ENCODE assay signal across 8 cellular contexts in the genomic region with DNA sequence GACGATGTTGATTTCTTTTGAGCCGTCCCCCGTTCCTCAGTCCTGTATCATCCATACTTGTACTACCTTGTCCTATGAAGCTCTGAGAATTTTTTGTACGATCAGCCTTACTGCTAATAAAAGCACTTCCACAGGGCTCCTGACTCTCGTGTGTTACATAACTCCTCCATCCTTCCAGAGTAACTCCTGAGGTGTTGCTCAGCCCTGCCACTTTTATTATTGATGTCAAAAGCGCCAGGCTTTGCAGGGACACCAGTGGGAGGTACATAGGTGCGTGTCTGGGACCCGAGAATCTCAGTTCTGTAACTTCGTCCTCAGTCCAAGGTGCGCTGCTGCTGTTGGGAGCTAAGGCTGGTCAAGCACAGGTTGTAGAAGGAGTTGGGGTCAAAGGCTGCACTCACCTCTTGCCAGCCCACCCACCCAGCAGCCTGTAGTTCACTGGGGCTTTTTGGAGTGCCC. TPM values are rescaled to one million over a fixed set of nuclear protein-coding genes. Genes with fewer than 3 reads are reported as not detected.
A peak's percentile ranks its signal among the peaks of the same experiment; 100 is the strongest.
DNase-seq lines count a peak whose midpoint lies in the region; TF ChIP-seq lines count a peak whose summit lies in the region.

No MANE protein-coding gene starts in this region.

- no peaks in the 10 kb centered on the region for H3K9me2 ChIP-seq in PC-9 (ENCODE audit: insufficient read depth)

- H3K9me3 ChIP-seq in PC-9 (ENCODE audit: insufficient read depth, low read depth), result no peaks in the 10 kb centered on the region
- H3K9me3 ChIP-seq in parathyroid adenoma (ENCODE audit: control insufficient read depth, low read length), result no peaks in the 10 kb centered on the region

- DNase-seq in PC-9, result no peak
- no peak for DNase-seq in epithelial cell of prostate (ENCODE audit: low read depth, low spot score)
- DNase-seq in amniotic stem cell (lab: John Stamatoyannopoulos, UW), result no peak
- DNase-seq in SHP77 (lab: John Stamatoyannopoulos, UW), result no peak
- no peak for DNase-seq in ureter (ENCODE audit: low spot score)
- no peak for DNase-seq in SIG-M5 (lab: John Stamatoyannopoulos, UW)

- intact Hi-C loops in PC-9 (cut with micrococcal nuclease; ENCODE audit: unreplicated experiment), result loop anchor here (2.0 kb wide), 1 partner anchor 184 kb away; no protein-coding TSS in a partner anchor

- H2AFZ ChIP-seq in PC-9, result no peak overlapping the region
- no peak overlapping the region for H2AFZ ChIP-seq in parathyroid adenoma

- H3K27me3 ChIP-seq in PC-9 (ENCODE audit: insufficient read depth, low read depth) (no peaks in the 10 kb centered on the region), parathyroid adenoma (ENCODE audit: control insufficient read depth, insufficient read depth, low read length) (no peaks in the 10 kb centered on the region)

- H3F3A ChIP-seq in PC-9 (ENCODE audit: insufficient read depth, low read depth), result peaks cover 59% of the 10 kb centered on the region

- H3K4me1 ChIP-seq in PC-9 (replicated peaks; ENCODE audit: insufficient read depth) (peaks cover 26% of the 10 kb centered on the region), parathyroid adenoma (peaks cover 26% of the 10 kb centered on the region)

- TF ChIP-seq CTCF in PC-9 (conservative IDR thresholded peaks at IDR 0.05) (no peak), parathyroid adenoma (IDR thresholded peaks at IDR 0.05) (no peak)

- BruUV-seq in PC-9 (replicated peaks; lab: Mats Ljungman, UMichigan), result no TSS peak

- peak overlapping the region; percentile 82 for H3K4me3 ChIP-seq in GM08714 (ENCODE audit: low read length)
- peak overlapping the region; percentile 89 for H3K4me3 ChIP-seq in PC-9
- H3K4me3 ChIP-seq in parathyroid adenoma (ENCODE audit: low read depth, low read length), result peak overlapping the region; percentile 71

- no peak overlapping the region for H3K9ac ChIP-seq in parathyroid adenoma

- POLR2A ChIA-PET in PC-9 (lab: Charles Lee; ENCODE audit: unreplicated experiment), result no interaction called here

- H3K36me3 ChIP-seq in PC-9 (ENCODE audit: low read depth) (peaks cover 18% of the 10 kb centered on the region), parathyroid adenoma (ENCODE audit: control insufficient read depth, insufficient read depth, low read length) (no peaks in the 10 kb centered on the region)

- peaks cover 4% of the 10 kb centered on the region; the same call in 1 of the 2 replicates for H4K20me1 ChIP-seq in PC-9 (ENCODE audit: insufficient read depth)

- H3K4me2 ChIP-seq in PC-9 (peak overlapping the region; percentile 95), parathyroid adenoma (ENCODE audit: low read length) (peak overlapping the region; percentile 82)

- H3K79me2 ChIP-seq in PC-9 (ENCODE audit: low read depth) (peaks cover 25% of the 10 kb centered on the region), parathyroid adenoma (peaks cover 2% of the 10 kb centered on the region)

- H3K27ac ChIP-seq in PC-9, result peak overlapping the region; percentile 55
- H3K27ac ChIP-seq in epithelial cell of prostate, result peak overlapping the region; percentile 94
- peak overlapping the region; percentile 100 for H3K27ac ChIP-seq in parathyroid adenoma

- CTCF ChIA-PET in PC-9 (lab: Charles Lee), result interaction anchor here (0.6 kb wide), 1 partner anchor 419 kb away, joined by 9 read pairs; no protein-coding TSS in a partner anchor

RNA-seq across cellular contexts. Expression of gene UFSP1, which starts 1.0 kb away (rescaled TPM):
- total RNA-seq in PC-9 (2021) (2.7 and 2.8 TPM in 2 replicates), ureter (4.6 TPM)

RNA-seq across cellular contexts. Expression of gene ACHE, which starts 7.1 kb away (rescaled TPM):
- 0.28 and 0.35 TPM in 2 replicates for total RNA-seq in PC-9 (2021)
- total RNA-seq in ureter, result 4.0 TPM

RNA-seq across cellular contexts. Expression of gene SRRT, which starts 13.7 kb away (rescaled TPM):
- total RNA-seq in PC-9 (2021) (116 and 144 TPM in 2 replicates), ureter (133 TPM)

RNA-seq across cellular contexts. Expression of gene TRIP6, which starts 21.4 kb away (rescaled TPM):
- total RNA-seq in PC-9 (2021), result 89.3 and 91.4 TPM in 2 replicates
- 120 TPM for total RNA-seq in ureter

RNA-seq across cellular contexts. Expression of gene SLC12A9, which starts 36.0 kb away (rescaled TPM):
- total RNA-seq in PC-9 (2021), result 34.7 and 36.7 TPM in 2 replicates
- total RNA-seq in ureter, result 41.9 TPM
